ENCODE assay signal across 14 cellular contexts in the genomic region with DNA sequence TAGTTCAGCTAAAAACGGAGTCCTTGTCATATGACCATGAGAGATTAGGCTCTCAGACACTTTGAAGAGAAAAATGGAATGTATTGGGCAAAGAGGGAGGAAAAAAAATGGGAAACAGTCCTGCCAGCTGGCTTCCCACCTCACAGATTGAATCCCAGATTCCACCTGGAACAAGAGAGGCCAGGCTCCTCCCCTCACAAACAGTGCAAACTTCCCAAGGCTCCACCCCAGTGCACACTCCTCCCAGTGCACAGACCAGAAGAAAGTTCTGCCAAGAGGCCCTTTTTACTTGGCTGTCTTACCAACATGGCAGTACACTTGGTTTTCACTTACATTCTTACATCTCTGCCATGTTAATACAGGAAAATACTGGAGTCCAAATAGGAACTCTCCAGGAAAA.
DNase-seq lines count a peak whose midpoint lies in the region; ATAC-seq and TF ChIP-seq lines count a peak whose summit lies in the region.
"Had no signal": no experiment of that assay in that cellular context is flagged by ENCODE, and none has a peak within 500 bp of the region (broad histone marks: within the 10 kb centered on the region; RNA-seq: fewer than 3 reads in every experiment).

No MANE protein-coding gene starts in this region.

- H3K27ac Mint-ChIP-seq in HFFc6 (peak overlapping the region; percentile 63; the same call in 1 of the 2 replicates), chondrocyte (ENCODE audit: unreplicated experiment) (peak overlapping the region; percentile 34), osteocyte (ENCODE audit: unreplicated experiment) (peak overlapping the region; percentile 92)
- H3K27ac Mint-ChIP-seq: CD14-positive monocyte; CD4-positive, alpha-beta memory T cell had no signal

- H3K4me3 Mint-ChIP-seq in HFFc6, result no peak overlapping the region
- H3K4me3 Mint-ChIP-seq in chondrocyte (ENCODE audit: unreplicated experiment), result no peak overlapping the region
- H3K4me3 Mint-ChIP-seq in osteocyte (ENCODE audit: unreplicated experiment), result no peak overlapping the region
- H3K4me3 Mint-ChIP-seq: CD14-positive monocyte; CD4-positive, alpha-beta memory T cell had no signal

- H3K9me3 Mint-ChIP-seq in HFFc6, result no peaks in the 10 kb centered on the region
- peaks cover 5% of the 10 kb centered on the region for H3K9me3 Mint-ChIP-seq in chondrocyte (ENCODE audit: low read depth)
- no peaks in the 10 kb centered on the region for H3K9me3 Mint-ChIP-seq in osteocyte (ENCODE audit: unreplicated experiment)

- peaks cover 5% of the 10 kb centered on the region for H3K36me3 Mint-ChIP-seq in HFFc6 (ENCODE audit: low read depth)
- H3K36me3 Mint-ChIP-seq in chondrocyte (ENCODE audit: low read depth), result no peaks in the 10 kb centered on the region
- H3K36me3 Mint-ChIP-seq in osteocyte (ENCODE audit: unreplicated experiment), result peaks cover 2% of the 10 kb centered on the region
- H3K36me3 Mint-ChIP-seq: CD14-positive monocyte; CD4-positive, alpha-beta memory T cell had no signal

- no peak for TF ChIP-seq CTCF in HFFc6 (IDR thresholded peaks at IDR 0.05)
- TF ChIP-seq CTCF in chondrocyte (IDR thresholded peaks at IDR 0.05), result no peak
- TF ChIP-seq CTCF in osteocyte (IDR thresholded peaks at IDR 0.05), result no peak

- H3K4me1 Mint-ChIP-seq in HFFc6 (ENCODE audit: low read depth), result peaks cover 49% of the 10 kb centered on the region
- H3K4me1 Mint-ChIP-seq in chondrocyte (ENCODE audit: low read depth), result peaks cover 74% of the 10 kb centered on the region
- H3K4me1 Mint-ChIP-seq in osteocyte (ENCODE audit: unreplicated experiment), result peaks cover 79% of the 10 kb centered on the region
- H3K4me1 Mint-ChIP-seq: CD14-positive monocyte; CD4-positive, alpha-beta memory T cell had no signal

- no peak for ATAC-seq in HG03342 (IDR thresholded peaks at IDR 0.05; ENCODE audit: unreplicated experiment)
- ATAC-seq: K562 had no signal

- DNase-seq in HFFc6 (no peak), chondrocyte (ENCODE audit: low spot score) (no peak), osteocyte (ENCODE audit: extremely low spot score, unreplicated experiment) (no peak), iPS-NIHi11 (ENCODE audit: low spot score) (no peak), MV-4-11 (lab: John Stamatoyannopoulos, UW) (no peak)
- DNase-seq in stimulated activated CD8-positive, alpha-beta memory T cell treated with anti-CD3 and anti-CD28 coated beads, Interleukin-4, amount 100 ng/mL, for 48 hours, result no peak
- DNase-seq: CD4-positive, alpha-beta memory T cell; DMS153; DMS79; GDM1; IMR-90 had no signal

- H3K27me3 Mint-ChIP-seq in HFFc6 (ENCODE audit: insufficient read depth) (no peaks in the 10 kb centered on the region), chondrocyte (ENCODE audit: low read depth) (no peaks in the 10 kb centered on the region), osteocyte (ENCODE audit: unreplicated experiment) (no peaks in the 10 kb centered on the region)

Comparison
In these comparisons a context has a peak if more than half of its experiments do, and no peak if none do; other contexts are left out.
1. H3K27ac Mint-ChIP-seq: peak in every context shown above with its lines; median percentile 92 in osteocyte; 63 in HFFc6; 34 in chondrocyte.